In the genomic region with DNA sequence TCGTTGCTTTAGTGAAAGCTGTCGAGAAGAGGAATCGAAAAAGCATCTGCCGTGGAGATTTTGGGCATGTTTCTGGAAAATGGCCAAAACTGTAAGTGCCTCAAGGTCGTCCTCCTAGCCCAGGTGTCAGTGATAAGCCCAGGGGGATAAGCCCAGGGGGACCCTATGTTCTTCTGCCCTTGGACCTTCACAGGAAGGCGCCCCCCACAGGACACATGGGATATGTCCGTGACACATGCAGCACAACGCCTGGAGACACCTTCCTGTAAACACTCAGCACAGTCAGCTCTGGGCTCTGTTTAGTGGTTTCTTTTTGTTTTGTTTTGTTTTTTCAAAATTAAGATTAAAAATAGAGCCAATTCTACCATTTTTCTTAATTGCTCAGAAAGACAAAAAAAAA, we compare ENCODE assay signal across 26 cellular contexts.
A peak's percentile ranks its signal among the peaks of the same experiment; 100 is the strongest.
DNase-seq lines count a peak whose midpoint lies in the region; ATAC-seq and TF ChIP-seq lines count a peak whose summit lies in the region.
"Had no signal": no experiment of that assay in that cellular context is flagged by ENCODE, and none has a peak within 500 bp of the region (broad histone marks: within the 10 kb centered on the region; RNA-seq: fewer than 3 reads in every experiment).

No MANE protein-coding gene starts in this region.

- intact Hi-C loops in testis (cut with DNase I; ENCODE audit: low total_unique reads) (no loop called here), esophagus squamous epithelium (cut with DNase I) (no loop called here), vagina (cut with DNase I) (no loop called here)

- H3K27ac Mint-ChIP-seq in GM23338 (no peak overlapping the region), endodermal cell (no peak overlapping the region)
- H3K27ac Mint-ChIP-seq: activated CD4-positive, alpha-beta T cell treated with anti-CD3 and anti-CD28 coated beads for 36 hours; activated naive CD8-positive, alpha-beta T cell treated with anti-CD3 and anti-CD28 coated beads, Interleukin-2, amount 50 U/mL, for 24 hours; CD8-positive, alpha-beta T cell; naive thymus-derived CD8-positive, alpha-beta T cell; stimulated activated memory B cell treated with anti-CD40 and anti-IgM and Interleukin-4, amounts not matched to agents 10 μg/mL and 1 μg/mL and 100 μg/mL, for 72 hours had no signal

- H3K4me1 Mint-ChIP-seq in GM23338, result 0 out of 3 replicates have a peak, but pooled peaks cover 2% of the 10 kb centered on the region
- no peaks in the 10 kb centered on the region for H3K4me1 Mint-ChIP-seq in endodermal cell
- H3K4me1 Mint-ChIP-seq: activated naive CD8-positive, alpha-beta T cell treated with anti-CD3 and anti-CD28 coated beads, Interleukin-2, amount 50 U/mL, for 24 hours had no signal

- H3K36me3 ChIP-seq in GM23338 (ENCODE audit: insufficient read depth) (no peaks in the 10 kb centered on the region), endodermal cell (ENCODE audit: control insufficient read depth, insufficient read depth, low read length) (no peaks in the 10 kb centered on the region), testis (ENCODE audit: low read depth, missing control alignments) (no peaks in the 10 kb centered on the region), esophagus squamous epithelium (no peaks in the 10 kb centered on the region), vagina (no peaks in the 10 kb centered on the region)
- H3K36me3 ChIP-seq: gastroesophageal sphincter, right atrium auricular region, SJCRH30, spleen, thoracic aorta had no signal

- H2AFZ ChIP-seq in GM23338, result no peak overlapping the region

- WGBS in endodermal cell (ENCODE audit: insufficient coverage in 1 of 2, insufficient read length in 1 of 2), 2 experiments, result 85 to 98% methylated on average over 5 to 8 of the region's 8 CpGs
- WGBS in testis, 2 donors, result 58% methylated on average over 8 of the region's 8 CpGs
- 76 to 79% methylated on average over 8 of the region's 8 CpGs for WGBS in esophagus squamous epithelium, 2 donors

- TF ChIP-seq POLR2A in testis (IDR thresholded peaks at IDR 0.05) (no peak), esophagus squamous epithelium (IDR thresholded peaks at IDR 0.05) (no peak), vagina (IDR thresholded peaks at IDR 0.05) (no peak)

- H3K4me3 ChIP-seq in GM23338, result no peak overlapping the region
- no peak overlapping the region for H3K4me3 ChIP-seq in endodermal cell (ENCODE audit: low read length)
- H3K4me3 ChIP-seq in testis, result no peak overlapping the region
- H3K4me3 ChIP-seq in esophagus squamous epithelium, result no peak overlapping the region
- H3K4me3 ChIP-seq in vagina, result no peak overlapping the region
- H3K4me3 ChIP-seq: gastroesophageal sphincter, right atrium auricular region, SJCRH30, spleen, thoracic aorta had no signal

- H4K20me1 ChIP-seq in GM23338 (replicated peaks; ENCODE audit: insufficient read depth), result no peaks in the 10 kb centered on the region

- peaks cover 7% of the 10 kb centered on the region; the same call in 1 of the 2 replicates for H3K9me2 ChIP-seq in GM23338 (ENCODE audit: insufficient read depth)

- no peak overlapping the region for H3K9ac ChIP-seq in endodermal cell (ENCODE audit: extremely low read depth, low read length, poor library complexity, severe bottlenecking)

- peak; percentile 55; the same call in 2 of the 3 replicates for ATAC-seq in GM23338
- ATAC-seq: activated CD4-positive, alpha-beta T cell treated with anti-CD3 and anti-CD28 coated beads for 36 hours; activated naive CD8-positive, alpha-beta T cell treated with anti-CD3 and anti-CD28 coated beads, Interleukin-2, amount 50 U/mL, for 24 hours; CD8-positive, alpha-beta T cell; gastroesophageal sphincter; naive thymus-derived CD8-positive, alpha-beta T cell; stimulated activated memory B cell treated with anti-CD40 and anti-IgM and Interleukin-4, amounts not matched to agents 10 μg/mL and 1 μg/mL and 100 μg/mL, for 72 hours had no signal

- TF ChIP-seq CTCF in GM23338 (conservative IDR thresholded peaks at IDR 0.05; ENCODE audit: low read depth in 2 of 2), result peak; percentile 57 to 73
- TF ChIP-seq CTCF in endodermal cell (conservative IDR thresholded peaks at IDR 0.05), result peak; percentile 58
- no peak for TF ChIP-seq CTCF in testis (IDR thresholded peaks at IDR 0.05)
- peak in 1 of 6 experiments; percentile 5 for TF ChIP-seq CTCF in esophagus squamous epithelium (IDR thresholded peaks at IDR 0.05)
- TF ChIP-seq CTCF in vagina (IDR thresholded peaks at IDR 0.05), result no peak

- no peak overlapping the region for H3K4me2 ChIP-seq in GM23338

- H3K27me3 Mint-ChIP-seq in GM23338 (ENCODE audit: insufficient read depth, low read depth, poor library complexity) (peaks cover 3% of the 10 kb centered on the region), endodermal cell (ENCODE audit: insufficient read depth) (no peaks in the 10 kb centered on the region)
- H3K27me3 Mint-ChIP-seq: stimulated activated memory B cell treated with anti-CD40 and anti-IgM and Interleukin-4, amounts not matched to agents 10 μg/mL and 1 μg/mL and 100 μg/mL, for 72 hours had no signal

- DNase-seq in GM23338 (ENCODE audit: low spot score) (peak; percentile 47), NCI-H69 (lab: John Stamatoyannopoulos, UW) (peak; percentile 11), endodermal cell (peak; percentile 63), testis (peak; percentile 22), esophagus squamous epithelium (lab: John Stamatoyannopoulos, UW) (no peak), vagina (ENCODE audit: extremely low spot score in 2 of 2) (no peak), pons (ENCODE audit: low spot score) (no peak)
- DNase-seq: activated CD4-positive, alpha-beta T cell treated with anti-CD3 and anti-CD28 coated beads for 36 hours; activated gamma-delta T cell; activated naive CD8-positive, alpha-beta T cell treated with anti-CD3 and anti-CD28 coated beads, Interleukin-2, amount 50 U/mL, for 24 hours; CD8-positive, alpha-beta T cell; DMS 273 treated with DMSO at 0.1 percent for 48 hours; effector CD4-positive, alpha-beta T cell; hippocampal formation; midbrain; naive thymus-derived CD8-positive, alpha-beta T cell; NCI-H1105 treated with DMSO at 0.1 percent for 48 hours; NCI-H2081 treated with DMSO at 0.1 percent for 48 hours; SJCRH30; spleen; stimulated activated CD4-positive, alpha-beta T cell treated with anti-CD3 and anti-CD28 coated beads, Interleukin-4, amount 100 ng/mL, for 1 hour had no signal

- H3K36me3 Mint-ChIP-seq in GM23338 (ENCODE audit: low read depth) (no peaks in the 10 kb centered on the region; the same call in 2 of the 3 replicates), endodermal cell (ENCODE audit: low read depth) (no peaks in the 10 kb centered on the region)
- H3K36me3 Mint-ChIP-seq: CD8-positive, alpha-beta T cell; naive thymus-derived CD8-positive, alpha-beta T cell; stimulated activated memory B cell treated with anti-CD40 and anti-IgM and Interleukin-4, amounts not matched to agents 10 μg/mL and 1 μg/mL and 100 μg/mL, for 72 hours had no signal

- H3K4me1 ChIP-seq in GM23338 (ENCODE audit: insufficient read depth) (no peaks in the 10 kb centered on the region), endodermal cell (ENCODE audit: control insufficient read depth, insufficient read depth, low read length) (no peaks in the 10 kb centered on the region), testis (no peaks in the 10 kb centered on the region), esophagus squamous epithelium (no peaks in the 10 kb centered on the region), vagina (no peaks in the 10 kb centered on the region)
- H3K4me1 ChIP-seq: gastroesophageal sphincter, right atrium auricular region, SJCRH30, spleen had no signal

- H3K4me3 Mint-ChIP-seq in GM23338, result no peak overlapping the region
- no peak overlapping the region for H3K4me3 Mint-ChIP-seq in endodermal cell
- H3K4me3 Mint-ChIP-seq: activated CD4-positive, alpha-beta T cell treated with anti-CD3 and anti-CD28 coated beads for 36 hours; activated naive CD8-positive, alpha-beta T cell treated with anti-CD3 and anti-CD28 coated beads, Interleukin-2, amount 50 U/mL, for 24 hours; CD8-positive, alpha-beta T cell; naive thymus-derived CD8-positive, alpha-beta T cell; stimulated activated memory B cell treated with anti-CD40 and anti-IgM and Interleukin-4, amounts not matched to agents 10 μg/mL and 1 μg/mL and 100 μg/mL, for 72 hours had no signal

- no peak overlapping the region for H3K27ac ChIP-seq in GM23338 (ENCODE audit: low read depth)
- no peak overlapping the region for H3K27ac ChIP-seq in endodermal cell (ENCODE audit: low read depth, low read length)
- H3K27ac ChIP-seq in testis, result no peak overlapping the region
- no peak overlapping the region for H3K27ac ChIP-seq in esophagus squamous epithelium
- H3K27ac ChIP-seq in vagina, result no peak overlapping the region
- H3K27ac ChIP-seq: gastroesophageal sphincter, HL-60, right atrium auricular region, SJCRH30, spleen, thoracic aorta had no signal

- peaks cover under 1% of the 10 kb centered on the region for H3K9me3 ChIP-seq in endodermal cell (ENCODE audit: control insufficient read depth, low read length)
- H3K9me3 ChIP-seq in testis, result no peaks in the 10 kb centered on the region
- no peaks in the 10 kb centered on the region for H3K9me3 ChIP-seq in esophagus squamous epithelium
- H3K9me3 ChIP-seq in vagina, result no peaks in the 10 kb centered on the region
- H3K9me3 ChIP-seq: SJCRH30, thoracic aorta had no signal

- no peaks in the 10 kb centered on the region for H3F3A ChIP-seq in GM23338 (replicated peaks; ENCODE audit: low read depth)

- H3K27me3 ChIP-seq in GM23338 (ENCODE audit: insufficient read depth) (no peaks in the 10 kb centered on the region), endodermal cell (ENCODE audit: control insufficient read depth, insufficient read depth, low read length, poor library complexity, severe bottlenecking) (no peaks in the 10 kb centered on the region), testis (no peaks in the 10 kb centered on the region), esophagus squamous epithelium (no peaks in the 10 kb centered on the region), vagina (no peaks in the 10 kb centered on the region)
- H3K27me3 ChIP-seq: gastroesophageal sphincter, right atrium auricular region, SJCRH30, spleen had no signal

- H3K9me3 Mint-ChIP-seq in GM23338 (peaks cover 7% of the 10 kb centered on the region; the same call in 2 of the 3 replicates), endodermal cell (no peaks in the 10 kb centered on the region)
- H3K9me3 Mint-ChIP-seq: activated naive CD8-positive, alpha-beta T cell treated with anti-CD3 and anti-CD28 coated beads, Interleukin-2, amount 50 U/mL, for 24 hours; CD8-positive, alpha-beta T cell had no signal

- H3K79me2 ChIP-seq in GM23338 (replicated peaks; ENCODE audit: insufficient read depth), result no peaks in the 10 kb centered on the region

TF ChIP-seq in GM23338, 12 proteins besides CTCF, POLR2A, EP300 and RAD21:
- TF ChIP-seq, protein P1, sequence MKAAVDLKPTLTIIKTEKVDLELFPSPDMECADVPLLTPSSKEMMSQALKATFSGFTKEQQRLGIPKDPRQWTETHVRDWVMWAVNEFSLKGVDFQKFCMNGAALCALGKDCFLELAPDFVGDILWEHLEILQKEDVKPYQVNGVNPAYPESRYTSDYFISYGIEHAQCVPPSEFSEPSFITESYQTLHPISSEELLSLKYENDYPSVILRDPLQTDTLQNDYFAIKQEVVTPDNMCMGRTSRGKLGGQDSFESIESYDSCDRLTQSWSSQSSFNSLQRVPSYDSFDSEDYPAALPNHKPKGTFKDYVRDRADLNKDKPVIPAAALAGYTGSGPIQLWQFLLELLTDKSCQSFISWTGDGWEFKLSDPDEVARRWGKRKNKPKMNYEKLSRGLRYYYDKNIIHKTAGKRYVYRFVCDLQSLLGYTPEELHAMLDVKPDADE (IDR thresholded peaks at IDR 0.05), result no peak

Comparison
In these comparisons a context has a peak if more than half of its experiments do, and no peak if none do; other contexts are left out.
1. DNase-seq: peak in GM23338 (single experiment), NCI-H69 (single experiment), endodermal cell (single experiment) and testis (single experiment); none in esophagus squamous epithelium (single experiment), vagina (0 of 2) and pons (single experiment).
2. CTCF ChIP-seq: peak in GM23338 (2 of 2) and endodermal cell (single experiment); none in testis (0 of 3) and vagina (0 of 3).